Comparison of ENCODE assay signal across 7 cellular contexts in the genomic region with DNA sequence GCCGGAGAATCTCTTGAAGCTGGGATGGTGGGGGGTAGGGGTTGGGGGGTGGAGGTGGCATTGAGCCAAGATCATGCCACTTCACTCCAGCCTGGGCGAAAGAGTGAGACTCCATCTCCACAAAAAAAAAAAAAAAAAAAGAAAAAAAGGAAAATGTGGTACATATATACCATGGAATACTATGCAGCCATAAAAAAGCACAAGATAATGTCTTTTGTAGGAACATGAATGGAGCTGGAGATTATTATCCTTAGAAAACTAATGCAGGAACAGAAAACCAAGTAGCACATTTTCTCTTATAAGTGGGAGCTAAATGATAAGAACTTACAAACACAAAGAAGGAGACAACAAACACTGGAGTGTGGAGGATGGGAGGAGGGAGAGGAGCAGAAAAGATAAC.
"Had no signal": no experiment of that assay in that cellular context is flagged by ENCODE, and none has a peak within 500 bp of the region (broad histone marks: within the 10 kb centered on the region; RNA-seq: fewer than 3 reads in every experiment).

No MANE protein-coding gene starts in this region.

- ATAC-seq: GM12878 had no signal

- FAIRE-seq: G401.6, GM12878, GM12891, GM18507, GM19239 had no signal

- DNase-seq: GDM1, GF-D8 had no signal

- H3K4me3 ChIP-seq: GM12878 had no signal
